Comparison of ENCODE assay signal across 9 cellular contexts in the genomic region with DNA sequence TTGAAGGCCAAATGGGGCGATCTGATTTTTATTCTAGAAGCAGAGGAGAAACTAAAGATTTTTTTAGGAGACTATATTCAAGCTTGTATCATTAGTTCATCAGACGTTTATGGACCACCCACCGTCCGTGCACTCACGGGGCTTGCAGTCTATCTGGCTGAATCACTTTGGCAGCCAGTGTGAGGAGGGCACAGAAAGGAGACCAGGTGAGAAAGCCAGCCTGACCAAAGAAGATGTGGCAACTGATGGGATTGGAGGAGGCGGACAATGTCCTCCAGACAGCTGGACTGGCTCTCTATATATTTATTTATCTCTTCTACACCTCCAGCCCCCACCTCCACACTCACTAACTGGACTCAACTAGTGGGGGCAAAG. TPM values are rescaled to one million over a fixed set of nuclear protein-coding genes. Genes with fewer than 3 reads are reported as not detected.
A peak's percentile ranks its signal among the peaks of the same experiment; 100 is the strongest.
DNase-seq lines count a peak whose midpoint lies in the region; ATAC-seq, FAIRE-seq and TF ChIP-seq lines count a peak whose summit lies in the region.
"Had no signal": no experiment of that assay in that cellular context is flagged by ENCODE, and none has a peak within 500 bp of the region (broad histone marks: within the 10 kb centered on the region; RNA-seq: fewer than 3 reads in every experiment).

No MANE protein-coding gene starts in this region.

- no peak for DNase-seq in epithelial cell of esophagus (ENCODE audit: low read depth)
- no peak for DNase-seq in pancreas
- DNase-seq in foreskin melanocyte = no peak

- 25 to 31% methylated on average over 6 of the region's 6 CpGs for WGBS in pancreas, 2 donors

- no peaks in the 10 kb centered on the region for H3K27me3 ChIP-seq in OCI-LY3 (ENCODE audit: low read depth, low read length)
- no peaks in the 10 kb centered on the region for H3K27me3 ChIP-seq in pancreas

- H3K27ac ChIP-seq in OCI-LY3 (ENCODE audit: low read length) = peak overlapping the region; percentile 94
- H3K27ac ChIP-seq in pancreas = peak overlapping the region; percentile 76 to 93 (median 86)

- ATAC-seq in pancreas (no peak), GM19452 (IDR thresholded peaks at IDR 0.05; ENCODE audit: unreplicated experiment) (no peak), HG02623 (IDR thresholded peaks at IDR 0.05; ENCODE audit: unreplicated experiment) (no peak), GM21381 (IDR thresholded peaks at IDR 0.05; ENCODE audit: unreplicated experiment) (no peak)

- peak overlapping the region; percentile 100 for H3K4me3 ChIP-seq in OCI-LY3 (ENCODE audit: low read length)
- H3K4me3 ChIP-seq in epithelial cell of esophagus (ENCODE audit: low read length) = peak overlapping the region; percentile 48
- H3K4me3 ChIP-seq in pancreas = peak overlapping the region; percentile 66 to 96 (median 84)

- H3K4me2 ChIP-seq in OCI-LY3 (ENCODE audit: low read length) = peak overlapping the region; percentile 96

- H3K36me3 ChIP-seq in ES-I3 (ENCODE audit: insufficient read depth, low read length) = peaks cover 6% of the 10 kb centered on the region; the same call in 1 of the 2 replicates
- H3K36me3 ChIP-seq in OCI-LY3 (replicated peaks; ENCODE audit: low read depth, low read length) = peaks cover 12% of the 10 kb centered on the region
- peaks cover 0 to 17% (median 3%) of the 10 kb centered on the region in 3 donors for H3K36me3 ChIP-seq in pancreas

- H3K9me3 ChIP-seq in ES-I3 (ENCODE audit: control insufficient read depth, insufficient read depth, low read length) (no peaks in the 10 kb centered on the region), OCI-LY3 (ENCODE audit: insufficient read depth, low read length) (no peaks in the 10 kb centered on the region), pancreas (no peaks in the 10 kb centered on the region)

- peak overlapping the region; percentile 72 for H2AFZ ChIP-seq in OCI-LY3 (ENCODE audit: low read depth, low read length)

- H3K4me1 ChIP-seq in ES-I3 (ENCODE audit: insufficient read depth, low read length) (peaks cover 12% of the 10 kb centered on the region; the same call in 1 of the 2 replicates), OCI-LY3 (ENCODE audit: low read length) (peaks cover 10% of the 10 kb centered on the region), pancreas (peaks cover 14 to 20% (median 15%) of the 10 kb centered on the region in 3 donors)

- H3K9ac ChIP-seq in ES-I3 (ENCODE audit: low read depth, low read length) = peak overlapping the region; percentile 85
- peak overlapping the region; percentile 99 for H3K9ac ChIP-seq in OCI-LY3 (ENCODE audit: low read length)

- no peaks in the 10 kb centered on the region for H4K20me1 ChIP-seq in OCI-LY3 (ENCODE audit: insufficient read depth, low read length)

- intact Hi-C loops in pancreas (cut with DNase I) = loop anchor here in 2 of 3 donors (10.0 kb wide), 1 partner anchor 134 kb away; no protein-coding TSS in a partner anchor

- TF ChIP-seq CTCF in OCI-LY3 (IDR thresholded peaks at IDR 0.05; ENCODE audit: low read depth, low read length) (no peak), epithelial cell of esophagus (IDR thresholded peaks at IDR 0.05; ENCODE audit: insufficient read depth, low read depth, low read length, missing control alignments) (no peak), pancreas (IDR thresholded peaks at IDR 0.05) (no peak)

- H3K79me2 ChIP-seq in OCI-LY3 (ENCODE audit: low read length) = peaks cover 37% of the 10 kb centered on the region

- FAIRE-seq in pancreas (lab: Jason Lieb, UNC) = no peak

RNA-seq across cellular contexts. Expression of gene ELOVL1, which starts 0.8 kb away (rescaled TPM):
- total RNA-seq in pancreas = 10 to 100 TPM; 22.8 to 44.9 (median 29.5) TPM
- 10 to 100 TPM; 32.2 to 43.5 TPM for polyA plus RNA-seq in pancreas

RNA-seq across cellular contexts. Expression of gene CDC20, which starts 9.9 kb away (rescaled TPM):
- 1 to 10 TPM in 3 of 6 donors, under 1 TPM in 3; 0.12 to 1.8 (median 0.80) TPM for total RNA-seq in pancreas
- polyA plus RNA-seq in pancreas = under 1 TPM; 0.23 to 0.61 TPM

RNA-seq across cellular contexts. Expression of gene MED8, which starts 21.0 kb away (rescaled TPM):
- total RNA-seq in pancreas = 10 to 100 TPM; 13.5 to 22.6 (median 16.6) TPM
- 10 to 100 TPM; 15.3 to 24.8 TPM for polyA plus RNA-seq in pancreas

RNA-seq across cellular contexts. Expression of gene SZT2, which starts 21.1 kb away (rescaled TPM):
- 10 to 100 TPM; 18.5 to 30.8 (median 23.4) TPM for total RNA-seq in pancreas
- 10 to 100 TPM; 23.4 to 54.9 TPM for polyA plus RNA-seq in pancreas

RNA-seq across cellular contexts. Expression of gene MPL, which starts 31.0 kb away (rescaled TPM):
- under 1 TPM in 4 of 6 donors, not detected in 2; 0.12 to 0.43 (median 0.19) TPM for total RNA-seq in pancreas
- polyA plus RNA-seq in pancreas = under 1 TPM; 0.08 to 0.09 TPM
- total RNA-seq: HT1080 had no signal

Comparison
In these comparisons a context has a peak if more than half of its experiments do, and no peak if none do; other contexts are left out.
1. H3K4me3 ChIP-seq: peak in every context shown above with its lines; median percentile 100 in OCI-LY3; 84 in pancreas; 48 in epithelial cell of esophagus.